In genomic region chr17:19346351-19347255, GRCh38 we compare ENCODE assay signal across 2 cellular contexts.
A peak's percentile ranks its signal among the peaks of the same experiment; 100 is the strongest.
TF ChIP-seq lines count a peak whose summit lies in the region.

No MANE protein-coding gene starts in this region.

TF ChIP-seq in HCT116, 20 proteins besides CTCF, POLR2A, EP300 and RAD21 (continued from another document):
- TF ChIP-seq JUND (IDR thresholded peaks at IDR 0.05) = peak; percentile 53
- no peak; the same call in 1 of the 2 replicates for TF ChIP-seq SP1 (IDR thresholded peaks at IDR 0.05; ENCODE audit: low read depth)
- TF ChIP-seq EGR1 (IDR thresholded peaks at IDR 0.05; ENCODE audit: low read depth) = 0 out of 2 replicates have a peak, but pooled peaks have one; percentile 45
- TF ChIP-seq ZBTB33 (IDR thresholded peaks at IDR 0.05; ENCODE audit: extremely low read depth, insufficient replicate concordance, low read length) = no peak
- TF ChIP-seq CBX3 (IDR thresholded peaks at IDR 0.05; ENCODE audit: low read depth) = peak; percentile 43; the same call in 1 of the 2 replicates
- TF ChIP-seq FOSL1 (IDR thresholded peaks at IDR 0.05; ENCODE audit: low read depth) = peak; percentile 59

TF ChIP-seq in SK-N-SH, 30 proteins besides CTCF, POLR2A, EP300 and RAD21 (continued from another document):
- TF ChIP-seq PBX3 (IDR thresholded peaks at IDR 0.05) = peak; percentile 91
- TF ChIP-seq FOXM1 (IDR thresholded peaks at IDR 0.05; ENCODE audit: low read depth) = no peak
- TF ChIP-seq ELF1 (IDR thresholded peaks at IDR 0.05) = no peak
- no peak for TF ChIP-seq IRF3 (IDR thresholded peaks at IDR 0.05; ENCODE audit: low read depth, low read length)
- TF ChIP-seq POLR2AphosphoS5 (IDR thresholded peaks at IDR 0.05; ENCODE audit: low read depth, low read length) = peak; percentile 81
- peak; percentile 80 for TF ChIP-seq MAX (IDR thresholded peaks at IDR 0.05; ENCODE audit: low read depth)
- TF ChIP-seq TCF12 (IDR thresholded peaks at IDR 0.05) = peak; percentile 79
- TF ChIP-seq MXI1 (IDR thresholded peaks at IDR 0.05; ENCODE audit: low read depth, low read length) = no peak
- peak; percentile 13 for TF ChIP-seq TAF1 (IDR thresholded peaks at IDR 0.05; ENCODE audit: borderline replicate concordance, low read depth, low read length)
- TF ChIP-seq FOSL2 (IDR thresholded peaks at IDR 0.05; ENCODE audit: borderline replicate concordance, low read depth) = peak; percentile 83
- no peak for TF ChIP-seq USF1 (IDR thresholded peaks at IDR 0.05; ENCODE audit: borderline replicate concordance, low read depth)
- TF ChIP-seq JUND (IDR thresholded peaks at IDR 0.05) = peak; percentile 88
- peak; percentile 36 for TF ChIP-seq NRF1 (IDR thresholded peaks at IDR 0.05; ENCODE audit: low read depth, low read length)
- peak; percentile 82; the same call in 1 of the 2 replicates for TF ChIP-seq SIN3A (IDR thresholded peaks at IDR 0.05; ENCODE audit: borderline replicate concordance, low read depth, low read length)
- TF ChIP-seq RFX5 (IDR thresholded peaks at IDR 0.05; ENCODE audit: low read length) = no peak
